Comparison of ENCODE assay signal across 16 cellular contexts in the genomic region with DNA sequence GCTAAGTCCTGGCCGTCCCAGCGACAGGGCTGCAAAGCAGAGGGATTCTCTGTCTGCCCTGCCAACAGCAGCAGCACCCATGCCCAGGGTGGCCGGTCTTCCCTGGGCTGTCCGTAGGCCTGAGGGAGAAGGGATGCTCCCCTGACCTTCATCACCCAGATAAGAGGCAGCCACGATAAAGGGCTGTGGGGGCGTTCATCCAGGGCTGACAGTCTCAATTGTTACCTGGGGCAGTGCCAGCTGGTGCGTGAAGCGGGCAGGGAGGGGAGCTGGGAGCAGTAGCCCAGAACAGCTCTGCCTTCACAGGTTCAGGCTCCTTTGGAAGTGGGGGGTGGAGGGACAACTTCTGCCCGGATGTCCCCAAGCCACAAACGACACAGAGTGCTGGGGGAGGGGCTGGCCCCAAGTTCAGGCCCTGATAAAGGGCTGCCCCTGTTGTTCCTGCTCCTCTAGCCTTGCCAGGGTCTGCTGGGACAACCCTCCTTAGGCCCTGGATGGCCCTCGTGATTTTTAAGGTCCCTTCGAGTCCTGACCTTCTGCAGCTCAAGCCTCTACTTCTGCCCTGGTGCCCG.
"Had no signal": no experiment of that assay in that cellular context is flagged by ENCODE, and none has a peak within 500 bp of the region (broad histone marks: within the 10 kb centered on the region; RNA-seq: fewer than 3 reads in every experiment).

No MANE protein-coding gene starts in this region.

- H3K9me3 ChIP-seq: esophagus squamous epithelium, left ventricle myocardium inferior, transverse colon had no signal

- ATAC-seq: naive thymus-derived CD8-positive, alpha-beta T cell; stimulated activated naive B cell treated with anti-CD40 and anti-IgM and Interleukin-4, amounts not matched to agents 10 μg/mL and 1 μg/mL and 100 μg/mL, for 72 hours had no signal

- H3K4me2 ChIP-seq: hepatocyte had no signal

- H3K36me3 ChIP-seq: esophagus squamous epithelium, left ventricle myocardium inferior, transverse colon had no signal

- H3K4me1 ChIP-seq: esophagus squamous epithelium, transverse colon had no signal

- DNase-seq: activated B cell treated with CpG ODN at 0.5 μM for 24 hours; activated CD4-positive, alpha-beta T cell treated with anti-CD3 and anti-CD28 coated beads for 48 hours; activated CD8-positive, alpha-beta memory T cell treated with anti-CD3 and anti-CD28 coated beads, Interleukin-2, amount 50 U/mL, for 48 hours; activated naive CD8-positive, alpha-beta T cell treated with anti-CD3 and anti-CD28 coated beads, Interleukin-2, amount 10 ng/mL, durations not matched to agents 7 days and 5 days; aorta; cortex of kidney; effector CD4-positive, alpha-beta T cell; esophagus squamous epithelium; islet precursor cell; left ventricle myocardium inferior; naive thymus-derived CD8-positive, alpha-beta T cell; nucleus accumbens; retina; stimulated activated naive B cell treated with anti-CD40 and anti-IgM and Interleukin-4, amounts not matched to agents 10 μg/mL and 1 μg/mL and 100 μg/mL, for 72 hours; transverse colon had no signal

- H3K4me3 ChIP-seq: esophagus squamous epithelium, hepatocyte, left ventricle myocardium inferior, transverse colon had no signal

- H3K27ac ChIP-seq: esophagus squamous epithelium, hepatocyte, left ventricle myocardium inferior, transverse colon had no signal
